ENCODE assay signal across 8 cellular contexts in the genomic region with DNA sequence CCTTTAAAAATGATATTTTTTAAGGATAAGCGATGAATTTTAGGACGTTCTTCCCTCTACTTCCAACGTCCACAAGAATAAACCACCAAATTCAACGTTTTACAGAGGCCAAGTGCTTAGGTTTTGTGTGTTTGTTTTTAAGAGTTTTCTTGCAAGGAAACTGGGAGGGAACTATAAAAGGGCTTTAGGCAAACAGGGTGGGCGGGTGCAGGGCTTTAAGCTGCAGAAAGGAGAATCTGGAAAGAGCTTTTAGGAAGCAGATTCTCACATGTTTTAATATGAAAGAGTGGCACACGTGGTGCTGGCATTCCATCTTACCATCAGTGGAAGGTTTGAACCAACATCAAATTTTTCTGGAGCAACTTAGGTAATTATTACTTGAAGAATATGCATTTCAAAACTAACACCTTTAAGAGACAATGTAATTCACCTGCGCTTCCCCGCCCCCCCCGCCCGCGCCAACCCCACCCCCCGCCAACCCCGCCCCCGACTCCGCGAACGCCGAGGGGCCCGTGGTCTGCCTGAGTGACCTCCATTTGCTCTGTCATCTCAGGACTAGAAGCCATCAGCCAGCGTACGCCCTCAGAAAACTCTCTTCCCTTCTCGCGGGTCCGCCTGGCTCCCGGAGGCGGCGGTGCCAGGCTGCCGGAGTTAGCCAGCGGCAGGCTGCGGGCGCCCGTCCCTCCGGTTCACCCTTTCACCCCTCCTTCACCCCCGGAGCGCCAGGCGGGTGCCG. TPM values are rescaled to one million over a fixed set of nuclear protein-coding genes. Genes with fewer than 3 reads are reported as not detected.
DNase-seq lines count a peak whose midpoint lies in the region; ATAC-seq and TF ChIP-seq lines count a peak whose summit lies in the region.

No MANE protein-coding gene starts in this region.

- TF ChIP-seq RAD21 in Ishikawa (IDR thresholded peaks at IDR 0.05; ENCODE audit: low read depth) = no peak

- no peaks in the 10 kb centered on the region for H3K27me3 ChIP-seq in ascending aorta

- H3K4me3 ChIP-seq in AG09309 (ENCODE audit: control insufficient read depth, low read depth, low read length) (peak overlapping the region; percentile 71), ascending aorta (peak overlapping the region; percentile 91 to 99)

- ATAC-seq in left colon = peak; percentile 58
- no peak for ATAC-seq in GM19397 (IDR thresholded peaks at IDR 0.05; ENCODE audit: unreplicated experiment)

- intact Hi-C loops in ascending aorta (cut with DNase I) (loop anchor here (2.0 to 5.0 kb wide), 6 partner anchors 22 to 914 kb away; no protein-coding TSS in a partner anchor), left colon (cut with DNase I, micrococcal nuclease) (no loop called here)

- in situ Hi-C loops in GM13977 (cut with MboI; ENCODE audit: low pct_unique_long_range_greater_than_20kb, low sequenced_read_pairs, unreplicated experiment) = no loop called here

- H3K9me3 ChIP-seq in ascending aorta = no peaks in the 10 kb centered on the region

- H3K27ac ChIP-seq in ascending aorta (peak overlapping the region; percentile 96), temporal lobe (ENCODE audit: low read depth, low read length) (peak overlapping the region; percentile 95)

- DNase-seq in AG09309 (ENCODE audit: low read depth) (no peak), GM13977 (ENCODE audit: low spot score) (peak; percentile 80), ascending aorta (ENCODE audit: low spot score in 2 of 2) (no peak), left colon (peak; percentile 81 to 82), kidney glomerular epithelial cell (lab: John Stamatoyannopoulos, UW) (no peak)

- H3K36me3 ChIP-seq in ascending aorta = no peaks in the 10 kb centered on the region

- H3K4me1 ChIP-seq in ascending aorta = peaks cover 0 to 2% of the 10 kb centered on the region in 2 donors

- TF ChIP-seq CTCF in AG09309 (IDR thresholded peaks at IDR 0.05; ENCODE audit: control insufficient read depth, insufficient read depth, low read depth, low read length, missing control alignments) = no peak
- no peak for TF ChIP-seq CTCF in GM13977 (IDR thresholded peaks at IDR 0.05; ENCODE audit: extremely low read depth, insufficient read depth, missing control alignments)
- no peak for TF ChIP-seq CTCF in ascending aorta (IDR thresholded peaks at IDR 0.05)

- TF ChIP-seq EP300 in Ishikawa (IDR thresholded peaks at IDR 0.05; ENCODE audit: borderline replicate concordance) = no peak

TF ChIP-seq in Ishikawa, 13 proteins besides CTCF, POLR2A, EP300 and RAD21:
- 0 out of 2 replicates have a peak, but pooled peaks have one; percentile 39 for TF ChIP-seq USF1 (IDR thresholded peaks at IDR 0.05)
- TF ChIP-seq MAX (IDR thresholded peaks at IDR 0.05) = no peak

RNA-seq across cellular contexts. Expression of gene PIK3R1, which starts 0.9 kb away (rescaled TPM):
- total RNA-seq in ascending aorta = 89.3 TPM
- total RNA-seq in left colon = 10 to 100 TPM; 67.6 to 71.4 TPM
- 114 TPM for total RNA-seq in temporal lobe

Comparison
In these comparisons a context has a peak if more than half of its experiments do, and no peak if none do; other contexts are left out.
1. DNase-seq: peak in GM13977 (single experiment) and left colon (2 of 2); none in AG09309 (single experiment), ascending aorta (0 of 2) and kidney glomerular epithelial cell (single experiment).